In genomic region chr14:99685061-99685995, GRCh38 we compare ENCODE assay signal across 13 cellular contexts. TPM values are rescaled to one million over a fixed set of nuclear protein-coding genes. Genes with fewer than 3 reads are reported as not detected.
A peak's percentile ranks its signal among the peaks of the same experiment; 100 is the strongest.
DNase-seq lines count a peak whose midpoint lies in the region; ATAC-seq, FAIRE-seq and TF ChIP-seq lines count a peak whose summit lies in the region.
"Had no signal": no experiment of that assay in that cellular context is flagged by ENCODE, and none has a peak within 500 bp of the region (broad histone marks: within the 10 kb centered on the region; RNA-seq: fewer than 3 reads in every experiment).

No MANE protein-coding gene starts in this region.

- DNase-seq in activated T-cell treated with anti-CD3 and anti-CD28 coated beads, Interleukin-2, amount 50 U/mL, for 4 hours: no peak
- no peak for DNase-seq in activated T-cell treated with anti-CD3 and anti-CD28 coated beads for 4 hours
- peak; percentile 37 for DNase-seq in OCI-LY7 (ENCODE audit: low spot score)
- DNase-seq in hepatocyte (ENCODE audit: low spot score): peak; percentile 1
- DNase-seq in stimulated activated effector memory CD8-positive, alpha-beta T cell treated with anti-CD3 and anti-CD28 coated beads, Interleukin-12 subunit alpha, Interleukin-12 subunit beta, amount 100 ng/mL, for 72 hours (ENCODE audit: low spot score in 2 of 2): no peak
- DNase-seq in amniotic stem cell (lab: John Stamatoyannopoulos, UW): no peak
- DNase-seq in GM12892 (ENCODE audit: insufficient read length): no peak
- DNase-seq: activated gamma-delta T cell, colonic mucosa had no signal

- H3K27ac Mint-ChIP-seq in stimulated activated effector memory CD8-positive, alpha-beta T cell treated with anti-CD3 and anti-CD28 coated beads, Interleukin-12 subunit alpha, Interleukin-12 subunit beta, amount 100 ng/mL, for 72 hours: peak overlapping the region; percentile 70

- H4K20me1 ChIP-seq in OCI-LY7 (ENCODE audit: insufficient read depth, low read length): no peaks in the 10 kb centered on the region
- H4K20me1 ChIP-seq in hepatocyte (ENCODE audit: insufficient read depth, poor library complexity, severe bottlenecking): no peaks in the 10 kb centered on the region

- H3K79me2 ChIP-seq in OCI-LY7 (ENCODE audit: insufficient read depth, low read depth, low read length): no peaks in the 10 kb centered on the region
- H3K79me2 ChIP-seq in hepatocyte: no peaks in the 10 kb centered on the region

- FAIRE-seq in GM12892 (lab: Jason Lieb, UNC): no peak
- FAIRE-seq: urothelium cell line had no signal

- H3K9me3 ChIP-seq in OCI-LY7 (ENCODE audit: low read length) (no peaks in the 10 kb centered on the region), hepatocyte (ENCODE audit: low read depth) (no peaks in the 10 kb centered on the region)
- H3K9me3 ChIP-seq: colonic mucosa, neutrophil had no signal

- peaks cover 42% of the 10 kb centered on the region for H3K4me1 ChIP-seq in OCI-LY7 (ENCODE audit: insufficient read depth, low read length, poor library complexity, severe bottlenecking)
- peaks cover 7% of the 10 kb centered on the region for H3K4me1 ChIP-seq in hepatocyte (ENCODE audit: insufficient read depth)

- 65% methylated on average over 6 of the region's 12 CpGs for WGBS in hepatocyte (ENCODE audit: low lambda C conversion rate, missing lambda C conversion rate)

- no peaks in the 10 kb centered on the region for H3K9me3 Mint-ChIP-seq in activated T-cell treated with anti-CD3 and anti-CD28 coated beads, Interleukin-2, amount 50 U/mL, for 4 hours
- H3K9me3 Mint-ChIP-seq in stimulated activated effector memory CD8-positive, alpha-beta T cell treated with anti-CD3 and anti-CD28 coated beads, Interleukin-12 subunit alpha, Interleukin-12 subunit beta, amount 100 ng/mL, for 72 hours: no peaks in the 10 kb centered on the region

- TF ChIP-seq CTCF in OCI-LY7 (conservative IDR thresholded peaks at IDR 0.05; ENCODE audit: low read length) (no peak), hepatocyte (IDR thresholded peaks at IDR 0.05; ENCODE audit: poor library complexity) (no peak)

- peaks cover 21% of the 10 kb centered on the region for H3K4me1 Mint-ChIP-seq in activated T-cell treated with anti-CD3 and anti-CD28 coated beads, Interleukin-2, amount 50 U/mL, for 4 hours (ENCODE audit: low read depth)
- peaks cover 36% of the 10 kb centered on the region for H3K4me1 Mint-ChIP-seq in stimulated activated effector memory CD8-positive, alpha-beta T cell treated with anti-CD3 and anti-CD28 coated beads, Interleukin-12 subunit alpha, Interleukin-12 subunit beta, amount 100 ng/mL, for 72 hours

- H3K36me3 ChIP-seq in OCI-LY7 (ENCODE audit: insufficient read depth, low read length): no peaks in the 10 kb centered on the region
- no peaks in the 10 kb centered on the region for H3K36me3 ChIP-seq in hepatocyte (replicated peaks; ENCODE audit: insufficient read depth, low read depth)
- H3K36me3 ChIP-seq: colonic mucosa, neutrophil had no signal

- ATAC-seq in activated T-cell treated with anti-CD3 and anti-CD28 coated beads, Interleukin-2, amount 50 U/mL, for 4 hours: no peak
- ATAC-seq in stimulated activated effector memory CD8-positive, alpha-beta T cell treated with anti-CD3 and anti-CD28 coated beads, Interleukin-12 subunit alpha, Interleukin-12 subunit beta, amount 100 ng/mL, for 72 hours: no peak
- no peak for ATAC-seq in GM21529 (IDR thresholded peaks at IDR 0.05; ENCODE audit: unreplicated experiment)

- H3K9me2 ChIP-seq in OCI-LY7 (ENCODE audit: insufficient read depth, low read length) (no peaks in the 10 kb centered on the region), hepatocyte (replicated peaks; ENCODE audit: insufficient read depth) (no peaks in the 10 kb centered on the region)

- H3K27me3 ChIP-seq in hepatocyte: peaks cover 3% of the 10 kb centered on the region
- H3K27me3 ChIP-seq: colonic mucosa had no signal

- H3K27me3 Mint-ChIP-seq in activated T-cell treated with anti-CD3 and anti-CD28 coated beads, Interleukin-2, amount 50 U/mL, for 4 hours (ENCODE audit: low read depth): peaks cover 32% of the 10 kb centered on the region

- intact Hi-C loops in OCI-LY7 (cut with micrococcal nuclease; ENCODE audit: unreplicated experiment): loop anchor here (2.0 to 5.0 kb wide), 3 partner anchors 21 to 258 kb away; partner anchors contain the start of gene EML1

- H2AFZ ChIP-seq in OCI-LY7 (ENCODE audit: low read length): peak overlapping the region; percentile 1; the same call in 1 of the 2 replicates
- H2AFZ ChIP-seq in hepatocyte: no peak overlapping the region

- peak overlapping the region; percentile 64 for H3K4me3 Mint-ChIP-seq in activated T-cell treated with anti-CD3 and anti-CD28 coated beads, Interleukin-2, amount 50 U/mL, for 4 hours
- peak overlapping the region; percentile 53 for H3K4me3 Mint-ChIP-seq in stimulated activated effector memory CD8-positive, alpha-beta T cell treated with anti-CD3 and anti-CD28 coated beads, Interleukin-12 subunit alpha, Interleukin-12 subunit beta, amount 100 ng/mL, for 72 hours

- no TSS peak for BruUV-seq in OCI-LY7 (replicated peaks; lab: Mats Ljungman, UMichigan)

- TF ChIP-seq POLR2A in GM12892 (IDR thresholded peaks at IDR 0.05; ENCODE audit: low read depth, low read length): no peak

- peak overlapping the region; percentile 85 for H3K27ac ChIP-seq in OCI-LY7 (ENCODE audit: low read depth, low read length, poor library complexity, severe bottlenecking)
- H3K27ac ChIP-seq in hepatocyte: no peak overlapping the region
- H3K27ac ChIP-seq: colonic mucosa, neutrophil had no signal

- no peaks in the 10 kb centered on the region for H3K36me3 Mint-ChIP-seq in activated T-cell treated with anti-CD3 and anti-CD28 coated beads, Interleukin-2, amount 50 U/mL, for 4 hours (ENCODE audit: insufficient read depth)
- peaks cover 17% of the 10 kb centered on the region for H3K36me3 Mint-ChIP-seq in stimulated activated effector memory CD8-positive, alpha-beta T cell treated with anti-CD3 and anti-CD28 coated beads, Interleukin-12 subunit alpha, Interleukin-12 subunit beta, amount 100 ng/mL, for 72 hours

- H3K4me2 ChIP-seq in OCI-LY7 (ENCODE audit: low read length) (peak overlapping the region; percentile 88), hepatocyte (no peak overlapping the region)

- CTCF ChIA-PET in OCI-LY7 (lab: Charles Lee; ENCODE audit: unreplicated experiment): no interaction called here

- peak overlapping the region; percentile 75 for H3K4me3 ChIP-seq in OCI-LY7 (ENCODE audit: low read depth, low read length, poor library complexity, severe bottlenecking)
- no peak overlapping the region for H3K4me3 ChIP-seq in hepatocyte

- POLR2A ChIA-PET in OCI-LY7 (lab: Charles Lee): interaction anchor here (0.6 to 1.3 kb wide), 4 partner anchors 17 to 611 kb away, joined by 3 to 5 read pairs (median 4); no protein-coding TSS in a partner anchor

RNA-seq across cellular contexts. Expression of gene CYP46A1, which starts 1.2 kb away (rescaled TPM):
- under 1 TPM; 0.08 to 0.32 (median 0.14) TPM for total RNA-seq in activated T-cell treated with anti-CD3 and anti-CD28 coated beads, Interleukin-2, amount 50 U/mL, for 4 hours
- total RNA-seq in OCI-LY7 (2014; rRNA removed; shearing (Covaris generic)): 2.0 and 4.1 TPM in 2 replicates
- 10.8 and 11.0 TPM in 2 replicates for total RNA-seq in OCI-LY7 (2022)
- total RNA-seq in hepatocyte: 0.12 and 0.47 TPM in 2 replicates
- polyA plus RNA-seq in hepatocyte: 1.7 and 2.3 TPM in 2 replicates
- polyA plus RNA-seq in GM12892 (2012; ENCODE audit: missing spikeins): not detected
- total RNA-seq: kidney epithelial cell had no signal

RNA-seq across cellular contexts. Expression of gene HHIPL1, which starts 40.4 kb away (rescaled TPM):
- not detected for total RNA-seq in activated T-cell treated with anti-CD3 and anti-CD28 coated beads, Interleukin-2, amount 50 U/mL, for 4 hours
- total RNA-seq in OCI-LY7 (2014; rRNA removed; shearing (Covaris generic)): 0.25 and 1.5 TPM in 2 replicates
- total RNA-seq in OCI-LY7 (2022): 0.61 and 0.72 TPM in 2 replicates
- total RNA-seq in hepatocyte: 0.64 and 0.83 TPM in 2 replicates
- 0.88 and 1.4 TPM in 2 replicates for polyA plus RNA-seq in hepatocyte
- polyA plus RNA-seq in GM12892 (2012; ENCODE audit: missing spikeins): not detected

Comparison
In these comparisons a context has a peak if more than half of its experiments do, and no peak if none do; other contexts are left out.
1. DNase-seq: peak in OCI-LY7 (single experiment) and hepatocyte (single experiment); none in activated T-cell treated with anti-CD3 and anti-CD28 coated beads, Interleukin-2, amount 50 U/mL, for 4 hours (single experiment), activated T-cell treated with anti-CD3 and anti-CD28 coated beads for 4 hours (single experiment), stimulated activated effector memory CD8-positive, alpha-beta T cell treated with anti-CD3 and anti-CD28 coated beads, Interleukin-12 subunit alpha, Interleukin-12 subunit beta, amount 100 ng/mL, for 72 hours (0 of 2), amniotic stem cell (single experiment) and GM12892 (single experiment).